Comparison of ENCODE assay signal across 10 cellular contexts in the genomic region with DNA sequence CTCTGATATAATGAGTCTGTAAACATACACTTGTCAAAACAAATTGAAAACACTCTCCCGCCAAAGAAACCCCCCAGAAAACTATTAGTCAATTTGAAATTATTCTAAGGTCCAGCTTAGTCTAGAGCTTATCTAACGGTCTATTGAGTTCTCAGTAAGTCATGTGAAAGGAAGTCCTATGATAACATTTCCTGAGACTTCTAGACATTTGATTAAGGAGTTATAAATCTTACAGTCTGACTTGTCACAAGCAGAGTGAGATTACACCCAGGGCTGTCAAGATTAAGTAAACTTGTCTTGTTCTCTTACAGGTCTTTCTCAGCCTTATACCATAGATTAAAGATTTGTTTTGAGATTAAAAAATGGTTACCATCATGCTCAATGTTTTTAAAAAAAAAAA.
DNase-seq lines count a peak whose midpoint lies in the region; ATAC-seq, FAIRE-seq and TF ChIP-seq lines count a peak whose summit lies in the region.
"Had no signal": no experiment of that assay in that cellular context is flagged by ENCODE, and none has a peak within 500 bp of the region (broad histone marks: within the 10 kb centered on the region; RNA-seq: fewer than 3 reads in every experiment).

No MANE protein-coding gene starts in this region.

- ATAC-seq in HG03108 (IDR thresholded peaks at IDR 0.05; ENCODE audit: unreplicated experiment): no peak
- no peak for ATAC-seq in HG02763 (IDR thresholded peaks at IDR 0.05; ENCODE audit: unreplicated experiment)

- POLR2A ChIA-PET in A673 (lab: Charles Lee; ENCODE audit: low non-redundant PET): no interaction called here

- H3K4me1 ChIP-seq in A673 (ENCODE audit: insufficient read depth, low read length, poor library complexity, severe bottlenecking) (peaks cover 54% of the 10 kb centered on the region), OCI-LY1 (ENCODE audit: insufficient read depth, low read length, severe bottlenecking) (peaks cover 42% of the 10 kb centered on the region)

- peak overlapping the region; percentile 19; the same call in 1 of the 2 replicates for H3K9ac ChIP-seq in OCI-LY1 (ENCODE audit: low read length)

- H3K27ac ChIP-seq in A673 (ENCODE audit: low read depth, low read length, poor library complexity, severe bottlenecking) (peak overlapping the region; percentile 71), OCI-LY1 (ENCODE audit: low read depth, low read length, poor library complexity, severe bottlenecking) (peak overlapping the region; percentile 29)

- CTCF ChIA-PET in A673 (lab: Charles Lee): no interaction called here

- peak; percentile 42 for FAIRE-seq in GM19239 (lab: Jason Lieb, UNC)

- BruUV-seq in A673 (replicated peaks; lab: Mats Ljungman, UMichigan): no TSS peak

- intact Hi-C loops in A673 (cut with micrococcal nuclease; ENCODE audit: unreplicated experiment): loop anchor here (10.0 kb wide), 1 partner anchor 167 kb away; no protein-coding TSS in a partner anchor

- H2AFZ ChIP-seq in OCI-LY1 (ENCODE audit: low read length): no peak overlapping the region

- no peaks in the 10 kb centered on the region for H4K20me1 ChIP-seq in OCI-LY1 (ENCODE audit: insufficient read depth, low read length)

- H3K36me3 ChIP-seq in A673 (ENCODE audit: insufficient read depth, low read length, poor library complexity, severe bottlenecking) (no peaks in the 10 kb centered on the region), OCI-LY1 (ENCODE audit: insufficient read depth, low read length) (no peaks in the 10 kb centered on the region)

- TF ChIP-seq CTCF in A673 (conservative IDR thresholded peaks at IDR 0.05; ENCODE audit: low read depth, low read length): no peak
- TF ChIP-seq CTCF in OCI-LY1 (IDR thresholded peaks at IDR 0.05; ENCODE audit: low read length): no peak
- no peak for TF ChIP-seq CTCF in fibroblast of the aortic adventitia (IDR thresholded peaks at IDR 0.05; ENCODE audit: insufficient read depth, low read length)
- TF ChIP-seq CTCF in GM10266 (IDR thresholded peaks at IDR 0.05; ENCODE audit: control insufficient read depth, insufficient read depth, low read depth, missing control alignments): no peak

- H3K27me3 ChIP-seq in A673 (replicated peaks; ENCODE audit: insufficient read depth, low read depth, low read length, poor library complexity) (no peaks in the 10 kb centered on the region), OCI-LY1 (ENCODE audit: insufficient read depth, low read length) (no peaks in the 10 kb centered on the region)

- H3K9me3 ChIP-seq in A673 (ENCODE audit: low read depth, low read length, poor library complexity, severe bottlenecking) (no peaks in the 10 kb centered on the region), OCI-LY1 (ENCODE audit: low read length) (no peaks in the 10 kb centered on the region)

- H3K4me2 ChIP-seq in OCI-LY1 (ENCODE audit: low read length): peak overlapping the region; percentile 69

- peaks cover 8% of the 10 kb centered on the region; the same call in 1 of the 2 replicates for H3K79me2 ChIP-seq in OCI-LY1 (ENCODE audit: insufficient read depth, low read length)

- H3K4me3 ChIP-seq in A673 (ENCODE audit: low read depth, low read length, poor library complexity, severe bottlenecking) (no peak overlapping the region), OCI-LY1 (ENCODE audit: low read depth, low read length, poor library complexity, severe bottlenecking) (peak overlapping the region; percentile 27), fibroblast of the aortic adventitia (ENCODE audit: low read depth, low read length) (no peak overlapping the region)

- DNase-seq in A673 (ENCODE audit: low spot score) (peak; percentile 68), GM19239 (ENCODE audit: insufficient read length, low spot score) (no peak), fibroblast of the aortic adventitia (ENCODE audit: low read depth) (peak; percentile 28), GM10266 (ENCODE audit: extremely low spot score) (no peak), NCI-H748 treated with DMSO at 0.1 percent for 48 hours (lab: John Stamatoyannopoulos, UW) (no peak)
- DNase-seq: HCEC 1CT, T1000 had no signal

- no peaks in the 10 kb centered on the region for H3K9me2 ChIP-seq in OCI-LY1 (ENCODE audit: low read depth, low read length)

- H3F3A ChIP-seq in OCI-LY1 (ENCODE audit: insufficient read depth, low read length): no peaks in the 10 kb centered on the region

Comparison
In these comparisons a context has a peak if more than half of its experiments do, and no peak if none do; other contexts are left out.
1. DNase-seq: peak in A673 (single experiment) and fibroblast of the aortic adventitia (single experiment); none in GM19239 (single experiment), GM10266 (single experiment) and NCI-H748 treated with DMSO at 0.1 percent for 48 hours (single experiment).